In the genomic region with DNA sequence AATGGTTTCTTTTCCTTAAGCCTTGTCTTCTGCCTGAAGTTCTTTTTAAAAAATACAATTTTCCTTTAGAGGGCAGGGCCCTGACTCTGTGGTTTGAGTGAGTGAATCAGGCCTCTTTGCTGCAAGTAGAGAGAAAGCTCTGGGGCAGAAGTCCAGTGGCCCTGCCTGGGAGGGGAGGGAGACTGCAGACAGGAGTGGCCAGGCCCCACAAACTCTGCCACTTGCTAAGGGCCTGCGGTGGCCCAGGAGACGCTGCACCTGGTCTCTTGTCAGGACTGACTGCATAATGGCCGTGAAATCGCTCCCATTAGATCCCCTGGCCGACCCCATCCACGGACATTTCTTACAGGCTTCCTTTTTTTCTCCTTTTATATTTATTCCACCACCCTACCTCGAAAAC, we compare ENCODE assay signal across 25 cellular contexts. TPM values are rescaled to one million over a fixed set of nuclear protein-coding genes. Genes with fewer than 3 reads are reported as not detected.
A peak's percentile ranks its signal among the peaks of the same experiment; 100 is the strongest.
DNase-seq lines count a peak whose midpoint lies in the region; ATAC-seq and TF ChIP-seq lines count a peak whose summit lies in the region.
"Had no signal": no experiment of that assay in that cellular context is flagged by ENCODE, and none has a peak within 500 bp of the region (broad histone marks: within the 10 kb centered on the region; RNA-seq: fewer than 3 reads in every experiment).

No MANE protein-coding gene starts in this region.

- POLR2A ChIA-PET in CD4-positive, alpha-beta memory T cell (lab: Charles Lee; ENCODE audit: partially characterized antibody): no interaction called here

- CTCF ChIA-PET in CD4-positive, alpha-beta memory T cell (lab: Charles Lee; ENCODE audit: partially characterized antibody): no interaction called here

- DNase-seq in NCI-H146 (lab: John Stamatoyannopoulos, UW) (peak; percentile 12), NCI-H146 treated with DMSO at 0.1 percent for 48 hours (lab: John Stamatoyannopoulos, UW; ENCODE audit: unreplicated experiment) (no peak), astrocyte of the hippocampus (ENCODE audit: low read depth, low spot score) (peak; percentile 34), neural progenitor cell (ENCODE audit: low spot score) (no peak), substantia nigra (lab: John Stamatoyannopoulos, UW) (no peak), Kasumi-1 (lab: John Stamatoyannopoulos, UW) (no peak)
- no peak for DNase-seq in activated naive CD8-positive, alpha-beta T cell treated with anti-CD3 and anti-CD28 coated beads, Interleukin-2, amount 50 U/mL, for 24 hours
- no peak for DNase-seq in CD4-positive, alpha-beta memory T cell
- DNase-seq: BE2C, DMS153, NCI-H1048, NCI-H1417, NCI-H2081 treated with DMSO at 0.1 percent for 48 hours, NCI-H2171, NCI-H345, NCI-H510A treated with DMSO at 0.1 percent for 48 hours, PC-3 had no signal

- peak overlapping the region; percentile 84 for H3K27ac Mint-ChIP-seq in neural progenitor cell
- no peak overlapping the region for H3K27ac Mint-ChIP-seq in activated naive CD8-positive, alpha-beta T cell treated with anti-CD3 and anti-CD28 coated beads, Interleukin-2, amount 50 U/mL, for 24 hours
- H3K27ac Mint-ChIP-seq in CD4-positive, alpha-beta memory T cell: no peak overlapping the region
- H3K27ac Mint-ChIP-seq: CD14-positive monocyte, IgD-negative memory B cell had no signal

- no peaks in the 10 kb centered on the region for H3K9me3 ChIP-seq in neural progenitor cell (ENCODE audit: low read depth)
- H3K9me3 ChIP-seq in CD4-positive, alpha-beta memory T cell (ENCODE audit: control insufficient read depth in 1 of 2, low read length in 2 of 2): no peaks in the 10 kb centered on the region
- H3K9me3 ChIP-seq: BE2C, SJSA1 had no signal

- H3K36me3 ChIP-seq in neural progenitor cell: no peaks in the 10 kb centered on the region
- H3K36me3 ChIP-seq in CD4-positive, alpha-beta memory T cell (ENCODE audit: insufficient read depth, low read length): no peaks in the 10 kb centered on the region
- H3K36me3 ChIP-seq: BE2C, SJSA1 had no signal

- H3K4me1 Mint-ChIP-seq in neural progenitor cell: peaks cover 35% of the 10 kb centered on the region
- H3K4me1 Mint-ChIP-seq in activated naive CD8-positive, alpha-beta T cell treated with anti-CD3 and anti-CD28 coated beads, Interleukin-2, amount 50 U/mL, for 24 hours: peaks cover 2% of the 10 kb centered on the region
- no peaks in the 10 kb centered on the region for H3K4me1 Mint-ChIP-seq in CD4-positive, alpha-beta memory T cell
- H3K4me1 Mint-ChIP-seq: CD14-positive monocyte, IgD-negative memory B cell had no signal

- no peak overlapping the region for H3K4me3 Mint-ChIP-seq in neural progenitor cell
- H3K4me3 Mint-ChIP-seq in activated naive CD8-positive, alpha-beta T cell treated with anti-CD3 and anti-CD28 coated beads, Interleukin-2, amount 50 U/mL, for 24 hours: no peak overlapping the region
- H3K4me3 Mint-ChIP-seq in CD4-positive, alpha-beta memory T cell: no peak overlapping the region
- H3K4me3 Mint-ChIP-seq: CD14-positive monocyte, IgD-negative memory B cell had no signal

- peaks cover 13% of the 10 kb centered on the region for H3K9me3 Mint-ChIP-seq in neural progenitor cell
- no peaks in the 10 kb centered on the region for H3K9me3 Mint-ChIP-seq in activated naive CD8-positive, alpha-beta T cell treated with anti-CD3 and anti-CD28 coated beads, Interleukin-2, amount 50 U/mL, for 24 hours
- no peaks in the 10 kb centered on the region for H3K9me3 Mint-ChIP-seq in CD4-positive, alpha-beta memory T cell

- no peaks in the 10 kb centered on the region for H3K27me3 Mint-ChIP-seq in neural progenitor cell (ENCODE audit: insufficient read depth, low read depth)
- peaks cover 6% of the 10 kb centered on the region for H3K27me3 Mint-ChIP-seq in activated naive CD8-positive, alpha-beta T cell treated with anti-CD3 and anti-CD28 coated beads, Interleukin-2, amount 50 U/mL, for 24 hours
- peaks cover 14 to 16% of the 10 kb centered on the region in 2 donors for H3K27me3 Mint-ChIP-seq in CD4-positive, alpha-beta memory T cell

- intact Hi-C loops in CD4-positive, alpha-beta memory T cell (cut with micrococcal nuclease): no loop called here

- ATAC-seq in activated naive CD8-positive, alpha-beta T cell treated with anti-CD3 and anti-CD28 coated beads, Interleukin-2, amount 50 U/mL, for 24 hours: no peak
- ATAC-seq: PC-3, Right ventricle myocardium inferior had no signal

- H3F3A ChIP-seq in neural progenitor cell (ENCODE audit: low read depth): no peaks in the 10 kb centered on the region

- H2AFZ ChIP-seq in neural progenitor cell (replicated peaks): no peak overlapping the region

- H3K4me2 ChIP-seq in neural progenitor cell: no peak overlapping the region
- H3K4me2 ChIP-seq: KMS-11 had no signal

- H4K20me1 ChIP-seq in neural progenitor cell (ENCODE audit: low read depth): peaks cover 11% of the 10 kb centered on the region

- H3K79me2 ChIP-seq in neural progenitor cell (ENCODE audit: low read depth): no peaks in the 10 kb centered on the region

- H3K27ac ChIP-seq in neural progenitor cell (no peak overlapping the region), substantia nigra (ENCODE audit: low read depth, low read length, poor library complexity, severe bottlenecking) (peak overlapping the region; percentile 35)
- no peak overlapping the region for H3K27ac ChIP-seq in CD4-positive, alpha-beta memory T cell (ENCODE audit: low read depth, low read length)
- H3K27ac ChIP-seq: 22Rv1, KMS-11, SJSA1 had no signal

- H3K9ac ChIP-seq in neural progenitor cell: no peak overlapping the region
- H3K9ac ChIP-seq: KMS-11 had no signal

- no peak for TF ChIP-seq CTCF in neural progenitor cell (IDR thresholded peaks at IDR 0.05)

- no peaks in the 10 kb centered on the region for H3K27me3 ChIP-seq in neural progenitor cell
- no peaks in the 10 kb centered on the region for H3K27me3 ChIP-seq in CD4-positive, alpha-beta memory T cell (ENCODE audit: insufficient read depth, low read length)
- H3K27me3 ChIP-seq: BE2C, SJSA1 had no signal

- peaks cover 26% of the 10 kb centered on the region for H3K36me3 Mint-ChIP-seq in neural progenitor cell
- no peaks in the 10 kb centered on the region for H3K36me3 Mint-ChIP-seq in activated naive CD8-positive, alpha-beta T cell treated with anti-CD3 and anti-CD28 coated beads, Interleukin-2, amount 50 U/mL, for 24 hours (ENCODE audit: low read depth)
- no peaks in the 10 kb centered on the region for H3K36me3 Mint-ChIP-seq in CD4-positive, alpha-beta memory T cell
- H3K36me3 Mint-ChIP-seq: CD14-positive monocyte had no signal

- peaks cover 11% of the 10 kb centered on the region for H3K4me1 ChIP-seq in neural progenitor cell
- no peaks in the 10 kb centered on the region for H3K4me1 ChIP-seq in CD4-positive, alpha-beta memory T cell (ENCODE audit: insufficient read depth, low read length)
- H3K4me1 ChIP-seq: BE2C, SJSA1 had no signal

- H3K4me3 ChIP-seq in neural progenitor cell: no peak overlapping the region
- H3K4me3 ChIP-seq in CD4-positive, alpha-beta memory T cell (ENCODE audit: low read length in 2 of 2): no peak overlapping the region
- H3K4me3 ChIP-seq: SJSA1 had no signal

RNA-seq across cellular contexts. Expression of a gene that starts 25.5 kb away (rescaled TPM):
- total RNA-seq in neural progenitor cell (ENCODE audit: low replicate concordance): 7.4 and 27.7 TPM in 2 replicates
- total RNA-seq in CD4-positive, alpha-beta memory T cell: not detected
- polyA plus RNA-seq in CD4-positive, alpha-beta memory T cell: not detected
- total RNA-seq: Daoy, G401, PC-3 had no signal
- polyA plus RNA-seq: CD14-positive monocyte, IgD-negative memory B cell had no signal

Comparison
In these comparisons a context has a peak if more than half of its experiments do, and no peak if none do; other contexts are left out.
1. DNase-seq: peak in NCI-H146 (single experiment) and astrocyte of the hippocampus (single experiment); none in NCI-H146 treated with DMSO at 0.1 percent for 48 hours (single experiment), neural progenitor cell (single experiment), substantia nigra (0 of 49), activated naive CD8-positive, alpha-beta T cell treated with anti-CD3 and anti-CD28 coated beads, Interleukin-2, amount 50 U/mL, for 24 hours (single experiment), Kasumi-1 (0 of 2) and CD4-positive, alpha-beta memory T cell (0 of 5).